Comparison of ENCODE assay signal across 23 cellular contexts in genomic region chr18:31631526-31631925, GRCh38. TPM values are rescaled to one million over a fixed set of nuclear protein-coding genes. Genes with fewer than 3 reads are reported as not detected.
DNase-seq lines count a peak whose midpoint lies in the region; ATAC-seq, FAIRE-seq and TF ChIP-seq lines count a peak whose summit lies in the region.
"Had no signal": no experiment of that assay in that cellular context is flagged by ENCODE, and none has a peak within 500 bp of the region (broad histone marks: within the 10 kb centered on the region; RNA-seq: fewer than 3 reads in every experiment).

No MANE protein-coding gene starts in this region.

- DNase-seq in choroid plexus epithelial cell (ENCODE audit: low read depth) (peak; percentile 2), dermis blood vessel endothelial cell (peak; percentile 51), neural progenitor cell (ENCODE audit: low spot score) (no peak), omental fat pad (ENCODE audit: low spot score) (no peak), GM19238 (ENCODE audit: insufficient read length, low spot score) (no peak)
- DNase-seq: AML-193; Caco-2; Calu3; CD4-positive, alpha-beta T cell; CD8-positive, alpha-beta T cell; DMS79 treated with DMSO at 0.1 percent for 48 hours; GF-D8 had no signal

- H3K9me3 ChIP-seq in neural progenitor cell (ENCODE audit: low read depth), result peaks cover 6% of the 10 kb centered on the region
- H3K9me3 ChIP-seq: A549, Caco-2 had no signal

- H3K9ac ChIP-seq in neural progenitor cell, result no peak overlapping the region
- H3K9ac ChIP-seq: BLaER1 treated with 17β-estradiol and CSF1 and Interleukin-3, amounts not matched to agents 10 nM and 100 nM had no signal

- no peaks in the 10 kb centered on the region for H3K4me1 ChIP-seq in neural progenitor cell
- H3K4me1 ChIP-seq: A549, Caco-2 had no signal

- no peak overlapping the region for H3K4me3 Mint-ChIP-seq in neural progenitor cell
- H3K4me3 Mint-ChIP-seq: B cell; CD4-positive, alpha-beta T cell; CD8-positive, alpha-beta T cell had no signal

- no peak overlapping the region for H3K4me2 ChIP-seq in neural progenitor cell
- H3K4me2 ChIP-seq: A549 had no signal

- peaks cover 5% of the 10 kb centered on the region for H3K9me3 Mint-ChIP-seq in neural progenitor cell
- H3K9me3 Mint-ChIP-seq: CD4-positive, alpha-beta T cell; CD8-positive, alpha-beta T cell had no signal

- ATAC-seq in omental fat pad (ENCODE audit: low FRiP score), result no peak
- ATAC-seq: A549; CD8-positive, alpha-beta T cell had no signal

- no peak overlapping the region for H2AFZ ChIP-seq in neural progenitor cell (replicated peaks)

- no peak for TF ChIP-seq CTCF in choroid plexus epithelial cell (conservative IDR thresholded peaks at IDR 0.05; ENCODE audit: low read depth, low read length)
- no peak for TF ChIP-seq CTCF in neural progenitor cell (IDR thresholded peaks at IDR 0.05)
- no peak for TF ChIP-seq CTCF in omental fat pad (IDR thresholded peaks at IDR 0.05)

- FAIRE-seq in islet of Langerhans (lab: Jason Lieb, UNC), result peak; percentile 58
- FAIRE-seq: A549, D721Med, G401.6, GM12892, GM18507 had no signal

- peaks cover 34% of the 10 kb centered on the region for H3K36me3 Mint-ChIP-seq in neural progenitor cell
- H3K36me3 Mint-ChIP-seq: CD8-positive, alpha-beta T cell had no signal

- peaks cover 12% of the 10 kb centered on the region for H3K36me3 ChIP-seq in neural progenitor cell

- H4K20me1 ChIP-seq in neural progenitor cell (ENCODE audit: low read depth), result no peaks in the 10 kb centered on the region
- H4K20me1 ChIP-seq: BLaER1 treated with 17β-estradiol and CSF1 and Interleukin-3, amounts not matched to agents 10 nM and 100 nM had no signal

- no peaks in the 10 kb centered on the region for H3K27me3 ChIP-seq in neural progenitor cell
- H3K27me3 ChIP-seq: BLaER1 treated with 17β-estradiol and CSF1 and Interleukin-3, amounts not matched to agents 10 nM and 100 nM had no signal

- H3F3A ChIP-seq in neural progenitor cell (ENCODE audit: low read depth), result no peaks in the 10 kb centered on the region

- no peak overlapping the region for H3K4me3 ChIP-seq in choroid plexus epithelial cell (ENCODE audit: low read depth, low read length)
- H3K4me3 ChIP-seq in neural progenitor cell, result no peak overlapping the region
- H3K4me3 ChIP-seq: A549; BLaER1 treated with 17β-estradiol and CSF1 and Interleukin-3, amounts not matched to agents 10 nM and 100 nM had no signal

- H3K27ac ChIP-seq in neural progenitor cell, result no peak overlapping the region
- H3K27ac ChIP-seq: 22Rv1; A549; BLaER1 treated with 17β-estradiol and CSF1 and Interleukin-3, amounts not matched to agents 10 nM and 100 nM; C4-2B had no signal

- no peaks in the 10 kb centered on the region for H3K4me1 Mint-ChIP-seq in neural progenitor cell

- H3K79me2 ChIP-seq in neural progenitor cell (ENCODE audit: low read depth), result no peaks in the 10 kb centered on the region

- no peak overlapping the region for H3K27ac Mint-ChIP-seq in neural progenitor cell
- H3K27ac Mint-ChIP-seq: B cell; CD4-positive, alpha-beta T cell; CD8-positive, alpha-beta T cell had no signal

- H3K27me3 Mint-ChIP-seq in neural progenitor cell (ENCODE audit: insufficient read depth, low read depth), result peaks cover 2% of the 10 kb centered on the region

RNA-seq across cellular contexts. Expression of gene TTR, which starts 39.8 kb away (rescaled TPM):
- total RNA-seq in dermis blood vessel endothelial cell, result not detected in 2 replicates
- 1.8 TPM in 1 of 2 replicates, not detected in the other for total RNA-seq in neural progenitor cell (ENCODE audit: low replicate concordance)
- not detected for total RNA-seq in omental fat pad
- total RNA-seq: A172; B cell; CD4-positive, alpha-beta T cell; CD8-positive, alpha-beta T cell had no signal

RNA-seq across cellular contexts. Expression of gene B4GALT6, which starts 52.9 kb away (rescaled TPM):
- 3.4 and 6.6 TPM in 2 replicates for total RNA-seq in dermis blood vessel endothelial cell
- 11.2 and 16.3 TPM in 2 replicates for total RNA-seq in neural progenitor cell (ENCODE audit: low replicate concordance)
- 1 to 10 TPM; 3.0 to 6.5 (median 4.9) TPM for total RNA-seq in omental fat pad

Comparison
In these comparisons a context has a peak if more than half of its experiments do, and no peak if none do; other contexts are left out.
1. DNase-seq: peak in choroid plexus epithelial cell (single experiment) and dermis blood vessel endothelial cell (single experiment); none in neural progenitor cell (single experiment), omental fat pad (single experiment) and GM19238 (single experiment).